In genomic region chr16:1990336-1991134, GRCh38 we compare ENCODE assay signal across 8 cellular contexts. TPM values are rescaled to one million over a fixed set of nuclear protein-coding genes. Genes with fewer than 3 reads are reported as not detected.
DNase-seq lines count a peak whose midpoint lies in the region; ATAC-seq, FAIRE-seq and TF ChIP-seq lines count a peak whose summit lies in the region.

No MANE protein-coding gene starts in this region.

- peak overlapping the region; percentile 63 to 87; a peak in 3 of 4 replicates for H3K9ac ChIP-seq in K562 (ENCODE audit: insufficient read depth in 1 of 2, low read depth in 2 of 2, low read length in 2 of 2)

- intact Hi-C loops in K562 (cut with micrococcal nuclease): no loop called here
- intact Hi-C loops in naive thymus-derived CD4-positive, alpha-beta T cell (cut with micrococcal nuclease): loop anchor here (2.0 to 10.0 kb wide), 2 partner anchors 26 to 234 kb away; partner anchors contain the start of genes E4F1 (in 1 of the 2) and RPS2 (in 1 of the 2)

- ATAC-seq in K562: peak; percentile 33
- ATAC-seq in naive thymus-derived CD4-positive, alpha-beta T cell: no peak
- ATAC-seq in GM21737 (IDR thresholded peaks at IDR 0.05; ENCODE audit: unreplicated experiment): no peak

- H3K4me2 ChIP-seq in K562 (ENCODE audit: insufficient read depth, low read length): peak overlapping the region; percentile 72

- H3K27me3 Mint-ChIP-seq in naive thymus-derived CD4-positive, alpha-beta T cell: peaks cover 8 to 17% (median 12%) of the 10 kb centered on the region in 5 donors

- peaks cover 0 to 8% (median 4%) of the 10 kb centered on the region in 5 donors for H3K36me3 Mint-ChIP-seq in naive thymus-derived CD4-positive, alpha-beta T cell

- no peak for FAIRE-seq in K562 (lab: Jason Lieb, UNC)

- TF ChIP-seq POLR2A in K562 (conservative IDR thresholded peaks at IDR 0.05): peak; percentile 35; the same call in 1 of the 2 replicates

- H3K27me3 ChIP-seq in K562 (ENCODE audit: control insufficient read depth in 2 of 2, insufficient read depth in 2 of 2, low read length in 2 of 2): no peaks in the 10 kb centered on the region
- H3K27me3 ChIP-seq in naive thymus-derived CD4-positive, alpha-beta T cell (ENCODE audit: control insufficient read depth in 2 of 2, insufficient read depth in 2 of 2, low read length in 2 of 2): peaks cover 0 to 3% of the 10 kb centered on the region in 2 donors

- CTCF ChIA-PET in K562 (lab: Yijun Ruan, JAX; ENCODE audit: low intra/inter-chr PET ratio): no interaction called here
- CTCF ChIA-PET in naive thymus-derived CD4-positive, alpha-beta T cell (lab: Charles Lee): no interaction called here

- in situ Hi-C loops in K562 (cut with MboI): no loop called here

- H3K79me2 ChIP-seq in K562 (ENCODE audit: control insufficient read depth, insufficient read depth, low read length): peaks cover 30% of the 10 kb centered on the region

- TF ChIP-seq RAD21 in K562 (CRISPR knock-in tag; conservative IDR thresholded peaks at IDR 0.05 in 1 of 2, IDR thresholded peaks at IDR 0.05 in 1 of 2): no peak

- peak overlapping the region; percentile 68 to 83 (median 77) for H3K4me3 Mint-ChIP-seq in naive thymus-derived CD4-positive, alpha-beta T cell

- peak overlapping the region; percentile 76 for H3K27ac ChIP-seq in K562 (ENCODE audit: extremely low read depth, low read depth, low read length)
- no peak overlapping the region for H3K27ac ChIP-seq in naive thymus-derived CD4-positive, alpha-beta T cell (ENCODE audit: low read depth, low read length)

- no TSS peak for BruUV-seq in K562 (replicated peaks; lab: Mats Ljungman, UMichigan)

- H3K9me3 ChIP-seq in K562 (replicated peaks; ENCODE audit: control insufficient read depth, insufficient read depth, low read depth, low read length): no peaks in the 10 kb centered on the region
- H3K9me3 ChIP-seq in naive thymus-derived CD4-positive, alpha-beta T cell (ENCODE audit: control insufficient read depth in 2 of 3, low read length in 3 of 3): no peaks in the 10 kb centered on the region

- peaks cover 29 to 69% of the 10 kb centered on the region in 2 experiments for H3K4me1 ChIP-seq in K562 (replicated peaks in 1 of 2; ENCODE audit: control insufficient read depth in 2 of 2, insufficient read depth in 2 of 2, low read length in 2 of 2)
- H3K4me1 ChIP-seq in naive thymus-derived CD4-positive, alpha-beta T cell (ENCODE audit: control insufficient read depth in 2 of 2, insufficient read depth in 2 of 2, low read length in 2 of 2): peaks cover 15 to 16% of the 10 kb centered on the region in 2 donors

- 53% methylated on average over 32 of the region's 52 CpGs for WGBS in K562 (ENCODE audit: insufficient coverage, low coverage, missing lambda C conversion rate)

- TF ChIP-seq CTCF in K562 (IDR thresholded peaks at IDR 0.05 in 2 of 3, conservative IDR thresholded peaks at IDR 0.05 in 1 of 3; ENCODE audit: insufficient read depth in 2 of 3, low read depth in 1 of 3, low read length in 3 of 3): no peak

- DNase-seq in DMS79 treated with DMSO at 0.1 percent for 48 hours (lab: John Stamatoyannopoulos, UW) (peak; percentile 41), DMS79 (lab: John Stamatoyannopoulos, UW) (no peak), NCI-H146 treated with DMSO at 0.1 percent for 48 hours (lab: John Stamatoyannopoulos, UW; ENCODE audit: unreplicated experiment) (peak; percentile 39), K562 (ENCODE audit: extremely low read depth in 1 of 4, low spot score in 3 of 4) (peak in 3 of 4 experiments; percentile 67 to 76 (median 70)), NCI-H2107 treated with DMSO at 0.1 percent for 48 hours (lab: John Stamatoyannopoulos, UW; ENCODE audit: unreplicated experiment) (no peak), NCI-H526 treated with DMSO at 0.1 percent for 48 hours (lab: John Stamatoyannopoulos, UW) (no peak)
- DNase-seq in naive thymus-derived CD4-positive, alpha-beta T cell: peak in 1 of 9 donors; percentile 73

- H3K36me3 ChIP-seq in K562 (ENCODE audit: control insufficient read depth, insufficient read depth, low read length): peaks cover 26% of the 10 kb centered on the region; the same call in 1 of the 3 replicates
- peaks cover 0 to 14% (median 0%) of the 10 kb centered on the region in 3 experiments for H3K36me3 ChIP-seq in naive thymus-derived CD4-positive, alpha-beta T cell (ENCODE audit: control insufficient read depth in 2 of 3, insufficient read depth in 3 of 3, low read length in 3 of 3)

- no peaks in the 10 kb centered on the region; the same call in 1 of the 2 replicates for H4K20me1 ChIP-seq in K562 (replicated peaks; ENCODE audit: control insufficient read depth, insufficient read depth, low read length)

- no peaks in the 10 kb centered on the region for H3K9me3 Mint-ChIP-seq in naive thymus-derived CD4-positive, alpha-beta T cell

- peaks cover 5 to 33% (median 22%) of the 10 kb centered on the region in 7 donors for H3K4me1 Mint-ChIP-seq in naive thymus-derived CD4-positive, alpha-beta T cell

- POLR2A ChIA-PET in K562 (lab: Yijun Ruan, JAX): interaction anchor here (0.7 to 0.8 kb wide), 2 partner anchors 26 to 122 kb away, joined by 3 to 6 read pairs; partner anchors contain the start of gene RPS2
- POLR2A ChIA-PET in naive thymus-derived CD4-positive, alpha-beta T cell (lab: Charles Lee): interaction anchor here (0.6 to 3.7 kb wide), 12 partner anchors 9 to 1242 kb away, joined by 3 to 39 read pairs (median 4); partner anchors contain the start of genes KCTD5, NDUFB10, NOXO1 and PGP

- H3K9me1 ChIP-seq in K562 (ENCODE audit: control insufficient read depth, insufficient read depth, low read length): no peaks in the 10 kb centered on the region

- TF ChIP-seq EP300 in K562 (IDR thresholded peaks at IDR 0.05; ENCODE audit: low read length): no peak

- peak overlapping the region; percentile 83 for H2AFZ ChIP-seq in K562 (ENCODE audit: low read depth, low read length)

- peak overlapping the region in 4 of 9 donors; percentile 62 to 82 (median 68) for H3K27ac Mint-ChIP-seq in naive thymus-derived CD4-positive, alpha-beta T cell

- peak overlapping the region; percentile 38 for H3K4me3 ChIP-seq in K562
- H3K4me3 ChIP-seq in naive thymus-derived CD4-positive, alpha-beta T cell (ENCODE audit: low read length): peak overlapping the region; percentile 22

RNA-seq across cellular contexts. Expression of gene SYNGR3, which starts 0.8 kb away (rescaled TPM):
- 9.9 and 36.5 TPM in 2 replicates for total RNA-seq in K562 (2011; cell fraction: chromatin; rRNA removed; ENCODE audit: low replicate concordance)
- 44.1 and 46.0 TPM in 2 replicates for total RNA-seq in K562 (2011; cell fraction: nucleolus; rRNA removed)
- total RNA-seq in K562 (2011; cell fraction: nucleoplasm; rRNA removed): 27.9 and 32.7 TPM in 2 replicates
- total RNA-seq in K562 (2014; rRNA removed) (69.2 and 110 TPM in 2 replicates), K562 (2014; rRNA removed; fragmentation: Illumina TruSeq; extraction: Trizol) (17.8 and 20.7 TPM in 2 replicates), K562 (2015; rRNA removed; fragmentation: Illumina TruSeq; extraction: Trizol) (24.4 and 28.6 TPM in 2 replicates), K562 (2021) (61.9 and 68.8 TPM in 2 replicates)
- polyA plus RNA-seq in K562 (2011; rRNA removed) (36.3 and 38.3 TPM in 2 replicates), K562 (2014; fragmentation: Illumina TruSeq; extraction: Trizol) (41.5 and 44.1 TPM in 2 replicates), K562 (2014; fragmentation: Nextera tagmentation; extraction: Ambion mirVana) (1 to 10 TPM; 3.7 to 4.4 TPM), K562 (2014; rRNA removed) (47.7 and 69.1 TPM in 2 replicates)
- 65.6 and 158 TPM in 2 replicates for polyA plus RNA-seq in K562 (2011; cell fraction: cytosol; rRNA removed)
- polyA plus RNA-seq in K562 (2011; cell fraction: nucleus; rRNA removed): 37.4 and 52.6 TPM in 2 replicates
- polyA plus RNA-seq in K562 (2012): 49.8 and 53.8 TPM in 2 replicates
- polyA minus RNA-seq in K562 (2011; rRNA and poly(A)+ RNA removed): 14.7 and 22.4 TPM in 2 replicates
- 42.2 and 50.7 TPM in 2 replicates for polyA minus RNA-seq in K562 (2011; cell fraction: cytosol; rRNA and poly(A)+ RNA removed)
- 16.2 and 16.4 TPM in 2 replicates for polyA minus RNA-seq in K562 (2011; cell fraction: nucleus; rRNA and poly(A)+ RNA removed)
- 1 to 10 TPM in 2 of 5 experiments, under 1 TPM in 3; 0.49 to 8.8 (median 0.80) TPM for total RNA-seq in naive thymus-derived CD4-positive, alpha-beta T cell
- 1 to 10 TPM in 1 of 2 donors, under 1 TPM in 1; 0.92 to 1.6 TPM for polyA plus RNA-seq in naive thymus-derived CD4-positive, alpha-beta T cell

RNA-seq across cellular contexts. Expression of gene GFER, which starts 6.5 kb away (rescaled TPM):
- 9.2 and 25.2 TPM in 2 replicates for total RNA-seq in K562 (2011; cell fraction: chromatin; rRNA removed; ENCODE audit: low replicate concordance)
- 28.7 TPM in 2 replicates for total RNA-seq in K562 (2011; cell fraction: nucleolus; rRNA removed)
- 18.7 and 18.8 TPM in 2 replicates for total RNA-seq in K562 (2011; cell fraction: nucleoplasm; rRNA removed)
- 46.2 and 67.8 TPM in 2 replicates for total RNA-seq in K562 (2014; rRNA removed)
- total RNA-seq in K562 (2014; rRNA removed; fragmentation: Illumina TruSeq; extraction: Trizol): 10.1 and 15.6 TPM in 2 replicates
- 22.9 and 26.3 TPM in 2 replicates for total RNA-seq in K562 (2015; rRNA removed; fragmentation: Illumina TruSeq; extraction: Trizol)
- total RNA-seq in K562 (2021): 53.7 and 54.7 TPM in 2 replicates
- polyA plus RNA-seq in K562 (2011; rRNA removed): 16.5 and 28.7 TPM in 2 replicates
- 18.4 and 31.1 TPM in 2 replicates for polyA plus RNA-seq in K562 (2011; cell fraction: cytosol; rRNA removed)
- polyA plus RNA-seq in K562 (2011; cell fraction: nucleus; rRNA removed): 30.1 and 38.7 TPM in 2 replicates
- 34.0 and 53.1 TPM in 2 replicates for polyA plus RNA-seq in K562 (2012)
- polyA plus RNA-seq in K562 (2014; fragmentation: Illumina TruSeq; extraction: Trizol): 19.8 and 24.3 TPM in 2 replicates
- polyA plus RNA-seq in K562 (2014; fragmentation: Nextera tagmentation; extraction: Ambion mirVana): 1 to 10 TPM; 4.3 to 5.1 TPM
- polyA plus RNA-seq in K562 (2014; rRNA removed): 45.4 and 46.8 TPM in 2 replicates
- 3.4 and 4.4 TPM in 2 replicates for polyA minus RNA-seq in K562 (2011; rRNA and poly(A)+ RNA removed)
- 16.9 and 22.0 TPM in 2 replicates for polyA minus RNA-seq in K562 (2011; cell fraction: cytosol; rRNA and poly(A)+ RNA removed)
- 14.0 and 16.9 TPM in 2 replicates for polyA minus RNA-seq in K562 (2011; cell fraction: nucleus; rRNA and poly(A)+ RNA removed)
- 10 to 100 TPM; 14.0 to 28.2 (median 18.1) TPM for total RNA-seq in naive thymus-derived CD4-positive, alpha-beta T cell
- 10 to 100 TPM; 19.6 to 30.8 TPM for polyA plus RNA-seq in naive thymus-derived CD4-positive, alpha-beta T cell

RNA-seq across cellular contexts. Expression of gene NOXO1, which starts 9.3 kb away (rescaled TPM):
- 0.67 TPM in 1 of 2 replicates, not detected in the other for total RNA-seq in K562 (2011; cell fraction: chromatin; rRNA removed; ENCODE audit: low replicate concordance)
- total RNA-seq in K562 (2011; cell fraction: nucleolus; rRNA removed): 0.66 TPM in 1 of 2 replicates, not detected in the other
- total RNA-seq in K562 (2011; cell fraction: nucleoplasm; rRNA removed): not detected in 2 replicates
- total RNA-seq in K562 (2014; rRNA removed) (not detected in 2 replicates), K562 (2014; rRNA removed; fragmentation: Illumina TruSeq; extraction: Trizol) (not detected in 2 replicates), K562 (2015; rRNA removed; fragmentation: Illumina TruSeq; extraction: Trizol) (not detected in 2 replicates), K562 (2021) (not detected in 2 replicates)
- polyA plus RNA-seq in K562 (2011; rRNA removed) (not detected in 2 replicates), K562 (2014; fragmentation: Illumina TruSeq; extraction: Trizol) (not detected in 2 replicates), K562 (2014; fragmentation: Nextera tagmentation; extraction: Ambion mirVana) (not detected), K562 (2014; rRNA removed) (not detected in 2 replicates)
- not detected in 2 replicates for polyA plus RNA-seq in K562 (2011; cell fraction: cytosol; rRNA removed)
- 0.62 and 0.75 TPM in 2 replicates for polyA plus RNA-seq in K562 (2011; cell fraction: nucleus; rRNA removed)
- polyA plus RNA-seq in K562 (2012): not detected in 2 replicates
- polyA minus RNA-seq in K562 (2011; rRNA and poly(A)+ RNA removed): not detected in 2 replicates
- polyA minus RNA-seq in K562 (2011; cell fraction: cytosol; rRNA and poly(A)+ RNA removed): not detected in 2 replicates
- polyA minus RNA-seq in K562 (2011; cell fraction: nucleus; rRNA and poly(A)+ RNA removed): 0.33 TPM in 1 of 2 replicates, not detected in the other
- total RNA-seq in naive thymus-derived CD4-positive, alpha-beta T cell: 1 to 10 TPM in 1 of 5 experiments, under 1 TPM in 4; 0.24 to 1.3 (median 0.79) TPM
- polyA plus RNA-seq in naive thymus-derived CD4-positive, alpha-beta T cell: under 1 TPM; 0.17 to 0.29 TPM

RNA-seq across cellular contexts. Expression of gene TBL3, which starts 18.7 kb away (rescaled TPM):
- 18.2 and 103 TPM in 2 replicates for total RNA-seq in K562 (2011; cell fraction: chromatin; rRNA removed; ENCODE audit: low replicate concordance)
- 94.2 and 142 TPM in 2 replicates for total RNA-seq in K562 (2011; cell fraction: nucleolus; rRNA removed)
- total RNA-seq in K562 (2011; cell fraction: nucleoplasm; rRNA removed): 30.2 and 40.8 TPM in 2 replicates
- 115 and 117 TPM in 2 replicates for total RNA-seq in K562 (2014; rRNA removed)
- total RNA-seq in K562 (2014; rRNA removed; fragmentation: Illumina TruSeq; extraction: Trizol): 2.6 and 8.0 TPM in 2 replicates
- 24.5 and 28.3 TPM in 2 replicates for total RNA-seq in K562 (2015; rRNA removed; fragmentation: Illumina TruSeq; extraction: Trizol)
- total RNA-seq in K562 (2021): 106 and 108 TPM in 2 replicates
- polyA plus RNA-seq in K562 (2011; rRNA removed): 21.1 and 53.1 TPM in 2 replicates
- 43.4 and 116 TPM in 2 replicates for polyA plus RNA-seq in K562 (2011; cell fraction: cytosol; rRNA removed)
- polyA plus RNA-seq in K562 (2011; cell fraction: nucleus; rRNA removed): 109 and 185 TPM in 2 replicates
- 65.0 and 71.4 TPM in 2 replicates for polyA plus RNA-seq in K562 (2012)
- 47.3 and 78.3 TPM in 2 replicates for polyA plus RNA-seq in K562 (2014; fragmentation: Illumina TruSeq; extraction: Trizol)
- 1 to 10 TPM in 1 of 2 experiments, under 1 TPM in 1; 0.97 to 7.2 TPM for polyA plus RNA-seq in K562 (2014; fragmentation: Nextera tagmentation; extraction: Ambion mirVana)
- 56.5 and 80.8 TPM in 2 replicates for polyA plus RNA-seq in K562 (2014; rRNA removed)
- 24.5 and 41.6 TPM in 2 replicates for polyA minus RNA-seq in K562 (2011; rRNA and poly(A)+ RNA removed)
- 108 and 113 TPM in 2 replicates for polyA minus RNA-seq in K562 (2011; cell fraction: cytosol; rRNA and poly(A)+ RNA removed)
- 42.1 and 44.9 TPM in 2 replicates for polyA minus RNA-seq in K562 (2011; cell fraction: nucleus; rRNA and poly(A)+ RNA removed)
- 10 to 100 TPM; 17.2 to 45.2 (median 27.6) TPM for total RNA-seq in naive thymus-derived CD4-positive, alpha-beta T cell
- 10 to 100 TPM; 59.4 to 89.8 TPM for polyA plus RNA-seq in naive thymus-derived CD4-positive, alpha-beta T cell

RNA-seq across cellular contexts. Expression of gene ZNF598, which starts 19.1 kb away (rescaled TPM):
- 32.9 and 115 TPM in 2 replicates for total RNA-seq in K562 (2011; cell fraction: chromatin; rRNA removed; ENCODE audit: low replicate concordance)
- total RNA-seq in K562 (2011; cell fraction: nucleolus; rRNA removed): 90.6 and 99.4 TPM in 2 replicates
- 37.9 and 42.6 TPM in 2 replicates for total RNA-seq in K562 (2011; cell fraction: nucleoplasm; rRNA removed)
- 39.7 and 50.2 TPM in 2 replicates for total RNA-seq in K562 (2014; rRNA removed)
- total RNA-seq in K562 (2014; rRNA removed; fragmentation: Illumina TruSeq; extraction: Trizol): 9.7 and 11.1 TPM in 2 replicates
- total RNA-seq in K562 (2015; rRNA removed; fragmentation: Illumina TruSeq; extraction: Trizol): 29.6 and 33.6 TPM in 2 replicates
- total RNA-seq in K562 (2021): 114 and 115 TPM in 2 replicates
- polyA plus RNA-seq in K562 (2011; rRNA removed): 17.1 and 28.0 TPM in 2 replicates
- 35.0 and 75.6 TPM in 2 replicates for polyA plus RNA-seq in K562 (2011; cell fraction: cytosol; rRNA removed)
- polyA plus RNA-seq in K562 (2011; cell fraction: nucleus; rRNA removed): 103 and 165 TPM in 2 replicates
- 40.3 and 76.1 TPM in 2 replicates for polyA plus RNA-seq in K562 (2012)
- 30.3 and 61.9 TPM in 2 replicates for polyA plus RNA-seq in K562 (2014; fragmentation: Illumina TruSeq; extraction: Trizol)
- polyA plus RNA-seq in K562 (2014; fragmentation: Nextera tagmentation; extraction: Ambion mirVana): under 1 TPM; 0.11 to 0.39 TPM
- polyA plus RNA-seq in K562 (2014; rRNA removed): 77.4 and 97.5 TPM in 2 replicates
- polyA minus RNA-seq in K562 (2011; rRNA and poly(A)+ RNA removed): 6.6 and 10.0 TPM in 2 replicates
- polyA minus RNA-seq in K562 (2011; cell fraction: cytosol; rRNA and poly(A)+ RNA removed): 41.5 and 59.8 TPM in 2 replicates
- 23.7 and 27.3 TPM in 2 replicates for polyA minus RNA-seq in K562 (2011; cell fraction: nucleus; rRNA and poly(A)+ RNA removed)
- total RNA-seq in naive thymus-derived CD4-positive, alpha-beta T cell: 10 to 100 TPM; 44.3 to 63.2 (median 49.8) TPM
- 1 to 10 TPM; 1.9 to 9.4 TPM for polyA plus RNA-seq in naive thymus-derived CD4-positive, alpha-beta T cell

Comparison
In these comparisons a context has a peak if more than half of its experiments do, and no peak if none do; other contexts are left out.
1. DNase-seq: peak in DMS79 treated with DMSO at 0.1 percent for 48 hours (single experiment), NCI-H146 treated with DMSO at 0.1 percent for 48 hours (single experiment) and K562 (3 of 4); none in DMS79 (single experiment), NCI-H2107 treated with DMSO at 0.1 percent for 48 hours (single experiment) and NCI-H526 treated with DMSO at 0.1 percent for 48 hours (single experiment).